In genomic region chr6:26104457-26105108, GRCh38 we compare ENCODE assay signal across 8 cellular contexts. TPM values are rescaled to one million over a fixed set of nuclear protein-coding genes. Genes with fewer than 3 reads are reported as not detected.
DNase-seq lines count a peak whose midpoint lies in the region; ATAC-seq and TF ChIP-seq lines count a peak whose summit lies in the region.

No MANE protein-coding gene starts in this region.

- peak overlapping the region; percentile 86 to 87 for H3K4me3 Mint-ChIP-seq in CD14-positive monocyte
- H3K4me3 Mint-ChIP-seq in T-helper 17 cell: peak overlapping the region; percentile 89

- H3K27ac ChIP-seq in HEK293 (ENCODE audit: extremely low read depth, low read depth, low read length) (peak overlapping the region; percentile 4; the same call in 1 of the 2 replicates), rectal smooth muscle tissue (ENCODE audit: low read depth, low read length) (peak overlapping the region; percentile 92)

- H3K36me3 Mint-ChIP-seq in CD14-positive monocyte (no peaks in the 10 kb centered on the region), T-helper 17 cell (ENCODE audit: low read depth) (no peaks in the 10 kb centered on the region)

- POLR2A ChIA-PET in HEK293 (lab: Yijun Ruan, JAX): interaction anchor here (0.7 to 5.1 kb wide), 17 partner anchors 10 to 876 kb away, joined by 3 to 79 read pairs (median 9); partner anchors contain the start of gene HFE

- H3K9me3 ChIP-seq in HEK293 (ENCODE audit: control insufficient read depth, insufficient read depth, low read depth, low read length) (no peaks in the 10 kb centered on the region), T-helper 17 cell (ENCODE audit: control insufficient read depth, low read length, poor library complexity, severe bottlenecking) (no peaks in the 10 kb centered on the region)

- no peak for ATAC-seq in T-helper 17 cell

- CTCF ChIA-PET in HEK293 (lab: Yijun Ruan, JAX): interaction anchor here (0.6 to 20.5 kb wide), 5 partner anchors 10 to 1718 kb away, joined by 3 to 724 read pairs (median 3); no protein-coding TSS in a partner anchor

- H3K27me3 Mint-ChIP-seq in CD14-positive monocyte (ENCODE audit: low read depth in 3 of 3) (peaks cover 0 to 3% (median 2%) of the 10 kb centered on the region in 3 donors), T-helper 17 cell (peaks cover 2% of the 10 kb centered on the region)

- H3K36me3 ChIP-seq in HEK293 (ENCODE audit: control insufficient read depth in 2 of 2, insufficient read depth in 1 of 2, low read length in 2 of 2) (no peaks in the 10 kb centered on the region), rectal smooth muscle tissue (ENCODE audit: control insufficient read depth, insufficient read depth, low read length) (no peaks in the 10 kb centered on the region)

- peak overlapping the region; percentile 49 for H3K4me3 ChIP-seq in HEK293 (ENCODE audit: low read depth, low read length)
- peak overlapping the region; percentile 67 for H3K4me3 ChIP-seq in fibroblast of villous mesenchyme (ENCODE audit: low read depth, low read length)
- peak overlapping the region; percentile 80 for H3K4me3 ChIP-seq in rectal smooth muscle tissue (ENCODE audit: low read length)

- H3K4me1 Mint-ChIP-seq in CD14-positive monocyte (peaks cover 16% of the 10 kb centered on the region), T-helper 17 cell (peaks cover 9% of the 10 kb centered on the region)

- peak overlapping the region; percentile 88 to 96 (median 93) for H3K27ac Mint-ChIP-seq in CD14-positive monocyte
- H3K27ac Mint-ChIP-seq in T-helper 17 cell: peak overlapping the region; percentile 98

- TF ChIP-seq CTCF in CD14-positive monocyte (IDR thresholded peaks at IDR 0.05) (peak; percentile 29), HEK293 (tag by site-specific recombination; IDR thresholded peaks at IDR 0.05) (no peak), fibroblast of villous mesenchyme (IDR thresholded peaks at IDR 0.05; ENCODE audit: insufficient read depth, low read depth, low read length) (no peak)

- H3K4me1 ChIP-seq in HEK293 (ENCODE audit: control insufficient read depth, insufficient read depth, low read length) (peaks cover 6% of the 10 kb centered on the region; the same call in 1 of the 2 replicates), rectal smooth muscle tissue (ENCODE audit: control insufficient read depth, insufficient read depth, low read length) (peaks cover 6% of the 10 kb centered on the region)

- H3K27me3 ChIP-seq in rectal smooth muscle tissue (ENCODE audit: control insufficient read depth, insufficient read depth, low read length): no peaks in the 10 kb centered on the region

- peaks cover 0 to 13% (median 4%) of the 10 kb centered on the region in 7 donors for H3K9me3 Mint-ChIP-seq in CD14-positive monocyte

- H3K9ac ChIP-seq in rectal smooth muscle tissue (ENCODE audit: low read length): peak overlapping the region; percentile 46

- no peak for DNase-seq in CD14-positive monocyte (ENCODE audit: low spot score)
- DNase-seq in T-helper 17 cell: no peak
- DNase-seq in fibroblast of villous mesenchyme (ENCODE audit: low read depth): no peak
- no peak for DNase-seq in effector CD4-positive, alpha-beta T cell
- DNase-seq in OCI-M2 (lab: John Stamatoyannopoulos, UW; ENCODE audit: unreplicated experiment): no peak
- no peak for DNase-seq in DMS114 treated with DMSO at 0.1 percent for 48 hours (lab: John Stamatoyannopoulos, UW; ENCODE audit: unreplicated experiment)

- intact Hi-C loops in CD14-positive monocyte (cut with micrococcal nuclease): loop anchor here (10.0 kb wide), 1 partner anchor 50 kb away; a partner anchor contains a TSS

TF ChIP-seq in HEK293, 187 proteins besides CTCF, POLR2A, EP300 and RAD21:
- no peak for TF ChIP-seq ZNF398 (tag by site-specific recombination; IDR thresholded peaks at IDR 0.05)
- TF ChIP-seq HOXA7 (CRISPR knock-in tag; IDR thresholded peaks at IDR 0.05; ENCODE audit: borderline replicate concordance): no peak
- TF ChIP-seq SETDB1 (IDR thresholded peaks at IDR 0.05; ENCODE audit: insufficient read length, low read length): no peak
- no peak for TF ChIP-seq ZNF169 (tag by site-specific recombination; IDR thresholded peaks at IDR 0.05)
- TF ChIP-seq ZNF561 (tag by site-specific recombination; IDR thresholded peaks at IDR 0.05; ENCODE audit: borderline replicate concordance): no peak
- no peak for TF ChIP-seq ZBTB8A (tag by site-specific recombination; IDR thresholded peaks at IDR 0.05)
- TF ChIP-seq ZNF670 (tag by site-specific recombination; IDR thresholded peaks at IDR 0.05; ENCODE audit: low read depth): no peak
- no peak for TF ChIP-seq ZNF548 (tag by site-specific recombination; IDR thresholded peaks at IDR 0.05)
- TF ChIP-seq ZNF416 (tag by site-specific recombination; IDR thresholded peaks at IDR 0.05): no peak
- TF ChIP-seq ZSCAN18 (tag by site-specific recombination; IDR thresholded peaks at IDR 0.05): no peak
- TF ChIP-seq ZNF341 (tag by site-specific recombination; IDR thresholded peaks at IDR 0.05; ENCODE audit: low read depth): no peak
- TF ChIP-seq KLF16 (tag by site-specific recombination; IDR thresholded peaks at IDR 0.05): no peak
- no peak for TF ChIP-seq ZSCAN23 (tag by site-specific recombination; IDR thresholded peaks at IDR 0.05)
- TF ChIP-seq REPIN1 (tag by site-specific recombination; IDR thresholded peaks at IDR 0.05; ENCODE audit: low read depth): no peak

RNA-seq across cellular contexts. Expression of gene HFE, which starts 17.4 kb away (rescaled TPM):
- 10 to 100 TPM; 14.1 to 16.1 TPM for polyA plus RNA-seq in CD14-positive monocyte
- total RNA-seq in T-helper 17 cell (1 to 10 TPM; 1.2 to 2.4 TPM), fibroblast of villous mesenchyme (7.4 and 15.5 TPM in 2 replicates)
